ENCODE assay signal across 1 cellular context in genomic region chr10:131088619-131089018, GRCh38.
TF ChIP-seq lines count a peak whose summit lies in the region.

No MANE protein-coding gene starts in this region.

TF ChIP-seq in GM23338, 12 proteins besides CTCF, POLR2A, EP300 and RAD21 (continued from another document):
- TF ChIP-seq ZNF462 (CRISPR knock-in tag; IDR thresholded peaks at IDR 0.05) (no peak), REST (IDR thresholded peaks at IDR 0.05; ENCODE audit: unreplicated experiment) (no peak), NANOG (IDR thresholded peaks at IDR 0.05; ENCODE audit: borderline replicate concordance) (no peak), EZH2 (IDR thresholded peaks at IDR 0.05; ENCODE audit: low read depth, unreplicated experiment) (no peak), CREB1 (CRISPR knock-in tag; IDR thresholded peaks at IDR 0.05; ENCODE audit: low read depth) (0 out of 2 replicates have a peak, but pooled peaks have one; percentile 16), ZNF331 (CRISPR knock-in tag; IDR thresholded peaks at IDR 0.05; ENCODE audit: low read depth) (no peak), EZH2phosphoT487 (IDR thresholded peaks at IDR 0.05; ENCODE audit: unreplicated experiment) (no peak), JUNB (IDR thresholded peaks at IDR 0.05; ENCODE audit: unreplicated experiment) (no peak)
